ENCODE assay signal across 12 cellular contexts in genomic region chr6:47165918-47166317, GRCh38.
A peak's percentile ranks its signal among the peaks of the same experiment; 100 is the strongest.
DNase-seq lines count a peak whose midpoint lies in the region; ATAC-seq and TF ChIP-seq lines count a peak whose summit lies in the region.
"Had no signal": no experiment of that assay in that cellular context is flagged by ENCODE, and none has a peak within 500 bp of the region (broad histone marks: within the 10 kb centered on the region; RNA-seq: fewer than 3 reads in every experiment).

No MANE protein-coding gene starts in this region.

- H3K4me1 ChIP-seq in CD8-positive, alpha-beta T cell (ENCODE audit: insufficient read depth, low read length) = no peaks in the 10 kb centered on the region
- no peaks in the 10 kb centered on the region for H3K4me1 ChIP-seq in ovary (ENCODE audit: insufficient read depth)

- H3K4me3 Mint-ChIP-seq in CD8-positive, alpha-beta T cell = no peak overlapping the region
- H3K4me3 Mint-ChIP-seq: activated naive CD4-positive, alpha-beta T cell treated with anti-CD3 and anti-CD28 coated beads, Interleukin-2, amount 10 ng/mL, durations not matched to agents 7 days and 5 days; T-cell had no signal

- POLR2A ChIA-PET in CD8-positive, alpha-beta T cell (lab: Charles Lee) = no interaction called here

- no peaks in the 10 kb centered on the region for H3K27me3 Mint-ChIP-seq in CD8-positive, alpha-beta T cell (ENCODE audit: low read depth)
- H3K27me3 Mint-ChIP-seq: activated naive CD4-positive, alpha-beta T cell treated with anti-CD3 and anti-CD28 coated beads, Interleukin-2, amount 10 ng/mL, durations not matched to agents 7 days and 5 days had no signal

- H3K4me1 Mint-ChIP-seq in CD8-positive, alpha-beta T cell (ENCODE audit: low read depth) = no peaks in the 10 kb centered on the region
- H3K4me1 Mint-ChIP-seq: activated naive CD4-positive, alpha-beta T cell treated with anti-CD3 and anti-CD28 coated beads, Interleukin-2, amount 10 ng/mL, durations not matched to agents 7 days and 5 days; T-cell had no signal

- no peaks in the 10 kb centered on the region for H3K27me3 ChIP-seq in CD8-positive, alpha-beta T cell (ENCODE audit: insufficient read depth, low read length)
- no peaks in the 10 kb centered on the region for H3K27me3 ChIP-seq in ovary

- ATAC-seq in GM19438 (IDR thresholded peaks at IDR 0.05; ENCODE audit: low read depth, unreplicated experiment) (peak; percentile 71), HG03066 (IDR thresholded peaks at IDR 0.05; ENCODE audit: low read depth, unreplicated experiment) (peak; percentile 57)
- no peak for ATAC-seq in CD8-positive, alpha-beta T cell
- ATAC-seq: T-cell had no signal

- intact Hi-C loops in CD8-positive, alpha-beta T cell (cut with DNase I, micrococcal nuclease) = no loop called here
- intact Hi-C loops in ovary (cut with DNase I) = no loop called here

- WGBS in ovary, 3 donors = 95 to 100% (median 97%) methylated on average over 1 of the region's 1 CpG

- H3K9me3 Mint-ChIP-seq in CD8-positive, alpha-beta T cell = no peaks in the 10 kb centered on the region
- H3K9me3 Mint-ChIP-seq: activated naive CD4-positive, alpha-beta T cell treated with anti-CD3 and anti-CD28 coated beads, Interleukin-2, amount 10 ng/mL, durations not matched to agents 7 days and 5 days; T-cell had no signal

- no peak overlapping the region for H3K27ac Mint-ChIP-seq in CD8-positive, alpha-beta T cell
- H3K27ac Mint-ChIP-seq: activated naive CD4-positive, alpha-beta T cell treated with anti-CD3 and anti-CD28 coated beads, Interleukin-2, amount 10 ng/mL, durations not matched to agents 7 days and 5 days; T-cell had no signal

- CTCF ChIA-PET in CD8-positive, alpha-beta T cell (lab: Charles Lee) = no interaction called here

- peak; percentile 36 for DNase-seq in Daoy (ENCODE audit: low read depth)
- DNase-seq in RPMI8226 = peak; percentile 8
- no peak for DNase-seq in CD8-positive, alpha-beta T cell
- no peak for DNase-seq in NCI-H82 (lab: John Stamatoyannopoulos, UW)
- no peak for DNase-seq in ovary
- no peak for DNase-seq in NK-92 treated with Interleukin-12 subunit alpha and Interleukin-12 subunit beta, amount 100 ng/mL, for 24 hours (lab: John Stamatoyannopoulos, UW)
- DNase-seq: activated naive CD4-positive, alpha-beta T cell treated with anti-CD3 and anti-CD28 coated beads, Interleukin-2, amount 10 ng/mL, durations not matched to agents 7 days and 5 days; lower lobe of right lung; NCI-H1930; T-cell had no signal

- TF ChIP-seq CTCF in CD8-positive, alpha-beta T cell (IDR thresholded peaks at IDR 0.05) = no peak
- no peak for TF ChIP-seq CTCF in ovary (IDR thresholded peaks at IDR 0.05)

- TF ChIP-seq EP300 in ovary (IDR thresholded peaks at IDR 0.05) = no peak

- no peak overlapping the region for H3K4me3 ChIP-seq in CD8-positive, alpha-beta T cell (ENCODE audit: low read depth, low read length)
- H3K4me3 ChIP-seq in ovary = no peak overlapping the region
- H3K4me3 ChIP-seq: lower lobe of right lung had no signal

- H3K36me3 ChIP-seq in CD8-positive, alpha-beta T cell (ENCODE audit: insufficient read depth, low read length) = no peaks in the 10 kb centered on the region
- no peaks in the 10 kb centered on the region for H3K36me3 ChIP-seq in ovary
- H3K36me3 ChIP-seq: lower lobe of right lung had no signal

- H3K36me3 Mint-ChIP-seq in CD8-positive, alpha-beta T cell = no peaks in the 10 kb centered on the region
- H3K36me3 Mint-ChIP-seq: activated naive CD4-positive, alpha-beta T cell treated with anti-CD3 and anti-CD28 coated beads, Interleukin-2, amount 10 ng/mL, durations not matched to agents 7 days and 5 days; T-cell had no signal

- no peaks in the 10 kb centered on the region for H3K9me3 ChIP-seq in CD8-positive, alpha-beta T cell (ENCODE audit: low read length)
- H3K9me3 ChIP-seq in ovary = no peaks in the 10 kb centered on the region
- H3K9me3 ChIP-seq: lower lobe of right lung had no signal

- no peak for TF ChIP-seq POLR2A in ovary (IDR thresholded peaks at IDR 0.05)

- no peak overlapping the region for H3K27ac ChIP-seq in CD8-positive, alpha-beta T cell (ENCODE audit: low read depth, low read length)
- H3K27ac ChIP-seq in ovary = no peak overlapping the region
- H3K27ac ChIP-seq: lower lobe of right lung had no signal

Comparison
In these comparisons a context has a peak if more than half of its experiments do, and no peak if none do; other contexts are left out.
1. DNase-seq: peak in Daoy (single experiment) and RPMI8226 (single experiment); none in CD8-positive, alpha-beta T cell (0 of 7), NCI-H82 (single experiment), ovary (0 of 5) and NK-92 treated with Interleukin-12 subunit alpha and Interleukin-12 subunit beta, amount 100 ng/mL, for 24 hours (single experiment).